In the genomic region with DNA sequence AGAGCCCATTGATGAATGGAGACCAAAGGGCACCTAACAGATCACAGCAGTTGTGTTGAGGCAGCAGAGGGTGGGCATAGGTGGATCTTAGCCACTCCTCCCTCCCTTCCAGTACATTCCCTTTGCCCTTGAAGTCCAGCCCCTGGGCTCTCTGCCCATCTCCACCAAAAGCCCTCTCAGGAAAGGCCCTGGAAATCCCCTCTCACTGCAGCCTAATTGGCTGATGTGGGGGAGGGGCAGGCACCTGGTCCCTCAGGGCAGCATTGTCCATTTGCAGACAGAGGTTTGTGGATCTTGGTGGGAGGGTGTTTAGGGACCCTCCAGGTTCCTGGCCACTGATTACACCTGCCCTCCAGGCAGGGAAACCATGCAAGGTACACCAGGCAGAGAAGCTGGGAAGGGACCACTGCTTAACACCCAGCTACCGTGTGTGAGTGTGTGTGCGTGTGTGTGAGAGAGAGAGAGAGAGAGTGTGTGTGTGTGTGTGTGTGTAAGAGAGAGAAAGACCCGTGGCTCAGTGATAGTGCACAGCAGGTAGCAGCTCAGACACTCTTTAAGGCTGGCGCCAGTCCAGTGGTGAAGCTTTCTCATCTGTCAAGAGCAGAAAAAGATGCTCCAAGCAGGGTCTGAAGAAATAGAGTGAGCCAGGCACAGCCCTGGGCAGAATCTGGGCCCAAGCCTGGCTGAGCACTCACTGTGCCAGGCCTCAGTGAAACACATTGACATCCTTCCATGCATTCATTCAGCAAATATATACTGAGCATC, we compare ENCODE assay signal across 17 cellular contexts.
DNase-seq lines count a peak whose midpoint lies in the region; TF ChIP-seq lines count a peak whose summit lies in the region.
"Had no signal": no experiment of that assay in that cellular context is flagged by ENCODE, and none has a peak within 500 bp of the region (broad histone marks: within the 10 kb centered on the region; RNA-seq: fewer than 3 reads in every experiment).

No MANE protein-coding gene starts in this region.

- no peaks in the 10 kb centered on the region for H3K9me3 ChIP-seq in neural progenitor cell (ENCODE audit: low read depth)
- H3K9me3 ChIP-seq: SJSA1, thoracic aorta had no signal

- no peak overlapping the region for H2AFZ ChIP-seq in neural progenitor cell (replicated peaks)

- peaks cover 9% of the 10 kb centered on the region for H3K4me1 Mint-ChIP-seq in neural progenitor cell

- H3K79me2 ChIP-seq in neural progenitor cell (ENCODE audit: low read depth): no peaks in the 10 kb centered on the region

- H3K4me3 Mint-ChIP-seq in neural progenitor cell: peak overlapping the region; percentile 40
- H3K4me3 Mint-ChIP-seq: activated T-cell treated with anti-CD3 and anti-CD28 coated beads, Interleukin-2, amount 50 U/mL, for 24 hours had no signal

- H3K27me3 ChIP-seq in neural progenitor cell: no peaks in the 10 kb centered on the region
- H3K27me3 ChIP-seq: SJSA1 had no signal

- no peaks in the 10 kb centered on the region for H3K36me3 ChIP-seq in neural progenitor cell
- H3K36me3 ChIP-seq: SJSA1, thoracic aorta had no signal

- TF ChIP-seq CTCF in neural progenitor cell (IDR thresholded peaks at IDR 0.05) (no peak), lower leg skin (IDR thresholded peaks at IDR 0.05) (no peak)

- intact Hi-C loops in lower leg skin (cut with DNase I; ENCODE audit: low total_unique reads): no loop called here

- H3K4me1 ChIP-seq in neural progenitor cell: peaks cover 9% of the 10 kb centered on the region
- H3K4me1 ChIP-seq: SJSA1 had no signal

- no peaks in the 10 kb centered on the region for H4K20me1 ChIP-seq in neural progenitor cell (ENCODE audit: low read depth)

- H3K9ac ChIP-seq in neural progenitor cell: no peak overlapping the region

- H3K4me2 ChIP-seq in neural progenitor cell: peak overlapping the region; percentile 52

- peak in 2 of 3 experiments; percentile 44 to 77 for DNase-seq in NCI-H1417 (lab: John Stamatoyannopoulos, UW)
- no peak for DNase-seq in NCI-H1417 treated with DMSO at 0.1 percent for 48 hours (lab: John Stamatoyannopoulos, UW)
- DNase-seq in NCI-H1092 treated with DMSO at 0.1 percent for 48 hours (lab: John Stamatoyannopoulos, UW): peak; percentile 92
- peak; percentile 29 for DNase-seq in astrocyte of the hippocampus (ENCODE audit: low read depth, low spot score)
- peak; percentile 58 for DNase-seq in neural progenitor cell (ENCODE audit: low spot score)
- no peak for DNase-seq in stimulated activated CD8-positive, alpha-beta memory T cell treated with anti-CD3 and anti-CD28 coated beads, Interleukin-4, amount 100 ng/mL, for 48 hours
- no peak for DNase-seq in lower leg skin (ENCODE audit: low spot score in 2 of 2)
- no peak for DNase-seq in GM19240 (ENCODE audit: insufficient read length, low spot score)
- DNase-seq: activated T-cell treated with anti-CD3 and anti-CD28 coated beads, Interleukin-2, amount 50 U/mL, for 24 hours; C1 segment of cervical spinal cord; DND-41; left ventricle myocardium superior; stimulated activated CD4-positive, alpha-beta T cell treated with anti-CD3 and anti-CD28 coated beads, Interleukin-2, amount 100 ng/mL, for 24 hours had no signal

- peak overlapping the region; percentile 57 for H3K27ac Mint-ChIP-seq in neural progenitor cell
- H3K27ac Mint-ChIP-seq: activated T-cell treated with anti-CD3 and anti-CD28 coated beads, Interleukin-2, amount 50 U/mL, for 24 hours had no signal

- no peak overlapping the region for H3K27ac ChIP-seq in neural progenitor cell
- H3K27ac ChIP-seq: 22Rv1, SJSA1, thoracic aorta had no signal

- peaks cover 13% of the 10 kb centered on the region for H3K27me3 Mint-ChIP-seq in neural progenitor cell (ENCODE audit: insufficient read depth, low read depth)

- TF ChIP-seq POLR2A in lower leg skin (IDR thresholded peaks at IDR 0.05): no peak

- no peak overlapping the region for H3K4me3 ChIP-seq in neural progenitor cell
- H3K4me3 ChIP-seq in lower leg skin (ENCODE audit: low read depth, poor library complexity, severe bottlenecking): no peak overlapping the region
- H3K4me3 ChIP-seq: SJSA1, thoracic aorta had no signal

- H3F3A ChIP-seq in neural progenitor cell (ENCODE audit: low read depth): no peaks in the 10 kb centered on the region

- H3K36me3 Mint-ChIP-seq in neural progenitor cell: no peaks in the 10 kb centered on the region
- H3K36me3 Mint-ChIP-seq: activated naive CD4-positive, alpha-beta T cell treated with anti-CD3 and anti-CD28 coated beads, Interleukin-2, amount 50 U/mL, for 72 hours had no signal

- WGBS in lower leg skin, 2 donors: 63 to 70% methylated on average over 4 of the region's 4 CpGs

- peaks cover 10% of the 10 kb centered on the region for H3K9me3 Mint-ChIP-seq in neural progenitor cell
- H3K9me3 Mint-ChIP-seq: activated naive CD4-positive, alpha-beta T cell treated with anti-CD3 and anti-CD28 coated beads, Interleukin-2, amount 50 U/mL, for 72 hours; activated T-cell treated with anti-CD3 and anti-CD28 coated beads, Interleukin-2, amount 50 U/mL, for 24 hours had no signal

Comparison
In these comparisons a context has a peak if more than half of its experiments do, and no peak if none do; other contexts are left out.
1. DNase-seq: peak in NCI-H1417 (2 of 3), NCI-H1092 treated with DMSO at 0.1 percent for 48 hours (single experiment), astrocyte of the hippocampus (single experiment) and neural progenitor cell (single experiment); none in NCI-H1417 treated with DMSO at 0.1 percent for 48 hours (single experiment), stimulated activated CD8-positive, alpha-beta memory T cell treated with anti-CD3 and anti-CD28 coated beads, Interleukin-4, amount 100 ng/mL, for 48 hours (single experiment), lower leg skin (0 of 2) and GM19240 (single experiment).